1 cellular context compared by ENCODE assay signal in the genomic region with DNA sequence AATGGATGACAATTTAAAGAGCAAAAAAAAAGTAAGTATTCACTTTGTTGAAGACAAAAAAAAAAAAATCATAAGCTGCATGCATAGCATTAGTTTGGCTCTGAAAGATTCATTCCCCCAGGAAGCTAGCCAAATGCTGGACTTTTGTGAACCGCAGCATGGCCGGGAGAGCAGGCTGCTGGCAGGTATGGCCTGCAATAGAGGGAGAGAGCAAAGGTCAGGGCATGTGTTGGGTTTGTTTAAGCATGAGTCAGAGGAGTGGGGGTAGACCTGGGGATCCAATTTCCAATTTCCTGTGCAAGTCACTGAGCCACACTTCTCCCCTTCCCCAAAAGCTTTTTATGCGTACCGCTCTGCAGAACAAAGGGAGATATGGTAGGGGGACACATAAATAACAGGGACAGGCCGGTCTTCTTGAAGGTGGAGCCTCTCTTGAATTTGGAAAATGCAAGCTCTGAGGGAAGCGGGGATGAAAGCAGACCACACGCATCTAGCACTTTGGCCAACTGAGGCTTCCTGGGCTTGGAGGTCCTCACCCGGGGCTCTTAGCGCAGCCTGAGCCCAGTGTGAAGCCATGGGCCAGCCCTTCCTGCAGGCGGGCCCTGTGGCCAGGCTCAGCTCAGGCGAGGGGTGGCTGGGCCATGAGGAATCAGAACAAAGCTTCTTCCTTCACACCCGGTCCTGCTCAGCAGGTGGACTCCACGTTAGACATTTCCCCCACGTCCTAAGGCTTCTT.
TF ChIP-seq lines count a peak whose summit lies in the region.

No MANE protein-coding gene starts in this region.

TF ChIP-seq in K562, 482 proteins besides CTCF, POLR2A, EP300 and RAD21 (continued from another document and continues in another):
- TF ChIP-seq RNF2 (IDR thresholded peaks at IDR 0.05): peak; percentile 92
- peak; percentile 90; the same call in 1 of the 2 replicates for TF ChIP-seq GATAD2A (IDR thresholded peaks at IDR 0.05)
- no peak for TF ChIP-seq ZNF764 (CRISPR knock-in tag; IDR thresholded peaks at IDR 0.05; ENCODE audit: low read depth)
- TF ChIP-seq ZNF431 (CRISPR knock-in tag; IDR thresholded peaks at IDR 0.05): no peak
- peak; percentile 64; the same call in 1 of the 2 replicates for TF ChIP-seq EP400 (IDR thresholded peaks at IDR 0.05)
- no peak for TF ChIP-seq ZFP36 (IDR thresholded peaks at IDR 0.05; ENCODE audit: low read depth, low read length, partially characterized antibody)
- TF ChIP-seq ZNF586 (CRISPR knock-in tag; conservative IDR thresholded peaks at IDR 0.05): no peak
- TF ChIP-seq CBX2 (IDR thresholded peaks at IDR 0.05; ENCODE audit: insufficient read depth, low read length, poor library complexity, severe bottlenecking): no peak
- TF ChIP-seq, protein P1, sequence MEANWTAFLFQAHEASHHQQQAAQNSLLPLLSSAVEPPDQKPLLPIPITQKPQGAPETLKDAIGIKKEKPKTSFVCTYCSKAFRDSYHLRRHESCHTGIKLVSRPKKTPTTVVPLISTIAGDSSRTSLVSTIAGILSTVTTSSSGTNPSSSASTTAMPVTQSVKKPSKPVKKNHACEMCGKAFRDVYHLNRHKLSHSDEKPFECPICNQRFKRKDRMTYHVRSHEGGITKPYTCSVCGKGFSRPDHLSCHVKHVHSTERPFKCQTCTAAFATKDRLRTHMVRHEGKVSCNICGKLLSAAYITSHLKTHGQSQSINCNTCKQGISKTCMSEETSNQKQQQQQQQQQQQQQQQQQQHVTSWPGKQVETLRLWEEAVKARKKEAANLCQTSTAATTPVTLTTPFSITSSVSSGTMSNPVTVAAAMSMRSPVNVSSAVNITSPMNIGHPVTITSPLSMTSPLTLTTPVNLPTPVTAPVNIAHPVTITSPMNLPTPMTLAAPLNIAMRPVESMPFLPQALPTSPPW (CRISPR knock-in tag; IDR thresholded peaks at IDR 0.05): peak; percentile 64; the same call in 1 of the 2 replicates
- no peak for TF ChIP-seq MEF2A (IDR thresholded peaks at IDR 0.05; ENCODE audit: control insufficient read depth, low read depth, low read length)
- TF ChIP-seq, protein P2, sequence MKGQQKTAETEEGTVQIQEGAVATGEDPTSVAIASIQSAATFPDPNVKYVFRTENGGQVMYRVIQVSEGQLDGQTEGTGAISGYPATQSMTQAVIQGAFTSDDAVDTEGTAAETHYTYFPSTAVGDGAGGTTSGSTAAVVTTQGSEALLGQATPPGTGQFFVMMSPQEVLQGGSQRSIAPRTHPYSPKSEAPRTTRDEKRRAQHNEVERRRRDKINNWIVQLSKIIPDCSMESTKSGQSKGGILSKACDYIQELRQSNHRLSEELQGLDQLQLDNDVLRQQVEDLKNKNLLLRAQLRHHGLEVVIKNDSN (CRISPR knock-in tag; IDR thresholded peaks at IDR 0.05): no peak
- TF ChIP-seq ZNF146 (CRISPR knock-in tag; IDR thresholded peaks at IDR 0.05; ENCODE audit: unreplicated experiment): no peak
- no peak for TF ChIP-seq XRCC4 (IDR thresholded peaks at IDR 0.05; ENCODE audit: extremely low read depth, insufficient read depth, insufficient read length)
- TF ChIP-seq BRD4 (IDR thresholded peaks at IDR 0.05): no peak
- no peak for TF ChIP-seq TAF7 (tag; IDR thresholded peaks at IDR 0.05)
- TF ChIP-seq BRCA1 (IDR thresholded peaks at IDR 0.05): no peak
- no peak for TF ChIP-seq BRCA1 (CRISPR knock-in tag; IDR thresholded peaks at IDR 0.05)
- TF ChIP-seq HSF4 (CRISPR knock-in tag; IDR thresholded peaks at IDR 0.05; ENCODE audit: borderline replicate concordance): no peak
- TF ChIP-seq, protein P3, sequence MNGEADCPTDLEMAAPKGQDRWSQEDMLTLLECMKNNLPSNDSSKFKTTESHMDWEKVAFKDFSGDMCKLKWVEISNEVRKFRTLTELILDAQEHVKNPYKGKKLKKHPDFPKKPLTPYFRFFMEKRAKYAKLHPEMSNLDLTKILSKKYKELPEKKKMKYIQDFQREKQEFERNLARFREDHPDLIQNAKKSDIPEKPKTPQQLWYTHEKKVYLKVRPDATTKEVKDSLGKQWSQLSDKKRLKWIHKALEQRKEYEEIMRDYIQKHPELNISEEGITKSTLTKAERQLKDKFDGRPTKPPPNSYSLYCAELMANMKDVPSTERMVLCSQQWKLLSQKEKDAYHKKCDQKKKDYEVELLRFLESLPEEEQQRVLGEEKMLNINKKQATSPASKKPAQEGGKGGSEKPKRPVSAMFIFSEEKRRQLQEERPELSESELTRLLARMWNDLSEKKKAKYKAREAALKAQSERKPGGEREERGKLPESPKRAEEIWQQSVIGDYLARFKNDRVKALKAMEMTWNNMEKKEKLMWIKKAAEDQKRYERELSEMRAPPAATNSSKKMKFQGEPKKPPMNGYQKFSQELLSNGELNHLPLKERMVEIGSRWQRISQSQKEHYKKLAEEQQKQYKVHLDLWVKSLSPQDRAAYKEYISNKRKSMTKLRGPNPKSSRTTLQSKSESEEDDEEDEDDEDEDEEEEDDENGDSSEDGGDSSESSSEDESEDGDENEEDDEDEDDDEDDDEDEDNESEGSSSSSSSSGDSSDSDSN (IDR thresholded peaks at IDR 0.05; ENCODE audit: borderline replicate concordance in 1 of 2, low read depth in 2 of 2, low read length in 2 of 2): peak in 1 of 2 experiments; percentile 72; a peak in 2 of 4 replicates
- no peak for TF ChIP-seq C11orf30 (IDR thresholded peaks at IDR 0.05; ENCODE audit: low read depth)
- TF ChIP-seq TEAD4 (IDR thresholded peaks at IDR 0.05; ENCODE audit: low read length): peak; percentile 66
- no peak for TF ChIP-seq TEAD4 (CRISPR knock-in tag; IDR thresholded peaks at IDR 0.05; ENCODE audit: borderline replicate concordance)
- TF ChIP-seq KLF6 (CRISPR knock-in tag; IDR thresholded peaks at IDR 0.05; ENCODE audit: borderline replicate concordance): no peak
- TF ChIP-seq, protein P4, sequence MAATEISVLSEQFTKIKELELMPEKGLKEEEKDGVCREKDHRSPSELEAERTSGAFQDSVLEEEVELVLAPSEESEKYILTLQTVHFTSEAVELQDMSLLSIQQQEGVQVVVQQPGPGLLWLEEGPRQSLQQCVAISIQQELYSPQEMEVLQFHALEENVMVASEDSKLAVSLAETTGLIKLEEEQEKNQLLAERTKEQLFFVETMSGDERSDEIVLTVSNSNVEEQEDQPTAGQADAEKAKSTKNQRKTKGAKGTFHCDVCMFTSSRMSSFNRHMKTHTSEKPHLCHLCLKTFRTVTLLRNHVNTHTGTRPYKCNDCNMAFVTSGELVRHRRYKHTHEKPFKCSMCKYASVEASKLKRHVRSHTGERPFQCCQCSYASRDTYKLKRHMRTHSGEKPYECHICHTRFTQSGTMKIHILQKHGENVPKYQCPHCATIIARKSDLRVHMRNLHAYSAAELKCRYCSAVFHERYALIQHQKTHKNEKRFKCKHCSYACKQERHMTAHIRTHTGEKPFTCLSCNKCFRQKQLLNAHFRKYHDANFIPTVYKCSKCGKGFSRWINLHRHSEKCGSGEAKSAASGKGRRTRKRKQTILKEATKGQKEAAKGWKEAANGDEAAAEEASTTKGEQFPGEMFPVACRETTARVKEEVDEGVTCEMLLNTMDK (IDR thresholded peaks at IDR 0.05; ENCODE audit: borderline replicate concordance, insufficient read depth, low read depth, low read length, poor library complexity, severe bottlenecking): no peak
- TF ChIP-seq TOE1 (IDR thresholded peaks at IDR 0.05; ENCODE audit: borderline replicate concordance): 0 out of 2 replicates have a peak, but pooled peaks have one; percentile 12
- TF ChIP-seq TOE1 (CRISPR knock-in tag; IDR thresholded peaks at IDR 0.05; ENCODE audit: borderline replicate concordance, low read depth): no peak
- no peak for TF ChIP-seq ZNF274 (IDR thresholded peaks at IDR 0.05; ENCODE audit: borderline replicate concordance, low read depth, low read length)
- TF ChIP-seq RBFOX2 (IDR thresholded peaks at IDR 0.05; ENCODE audit: low read depth, low read length): peak; percentile 55; the same call in 1 of the 2 replicates
- TF ChIP-seq, protein P5, sequence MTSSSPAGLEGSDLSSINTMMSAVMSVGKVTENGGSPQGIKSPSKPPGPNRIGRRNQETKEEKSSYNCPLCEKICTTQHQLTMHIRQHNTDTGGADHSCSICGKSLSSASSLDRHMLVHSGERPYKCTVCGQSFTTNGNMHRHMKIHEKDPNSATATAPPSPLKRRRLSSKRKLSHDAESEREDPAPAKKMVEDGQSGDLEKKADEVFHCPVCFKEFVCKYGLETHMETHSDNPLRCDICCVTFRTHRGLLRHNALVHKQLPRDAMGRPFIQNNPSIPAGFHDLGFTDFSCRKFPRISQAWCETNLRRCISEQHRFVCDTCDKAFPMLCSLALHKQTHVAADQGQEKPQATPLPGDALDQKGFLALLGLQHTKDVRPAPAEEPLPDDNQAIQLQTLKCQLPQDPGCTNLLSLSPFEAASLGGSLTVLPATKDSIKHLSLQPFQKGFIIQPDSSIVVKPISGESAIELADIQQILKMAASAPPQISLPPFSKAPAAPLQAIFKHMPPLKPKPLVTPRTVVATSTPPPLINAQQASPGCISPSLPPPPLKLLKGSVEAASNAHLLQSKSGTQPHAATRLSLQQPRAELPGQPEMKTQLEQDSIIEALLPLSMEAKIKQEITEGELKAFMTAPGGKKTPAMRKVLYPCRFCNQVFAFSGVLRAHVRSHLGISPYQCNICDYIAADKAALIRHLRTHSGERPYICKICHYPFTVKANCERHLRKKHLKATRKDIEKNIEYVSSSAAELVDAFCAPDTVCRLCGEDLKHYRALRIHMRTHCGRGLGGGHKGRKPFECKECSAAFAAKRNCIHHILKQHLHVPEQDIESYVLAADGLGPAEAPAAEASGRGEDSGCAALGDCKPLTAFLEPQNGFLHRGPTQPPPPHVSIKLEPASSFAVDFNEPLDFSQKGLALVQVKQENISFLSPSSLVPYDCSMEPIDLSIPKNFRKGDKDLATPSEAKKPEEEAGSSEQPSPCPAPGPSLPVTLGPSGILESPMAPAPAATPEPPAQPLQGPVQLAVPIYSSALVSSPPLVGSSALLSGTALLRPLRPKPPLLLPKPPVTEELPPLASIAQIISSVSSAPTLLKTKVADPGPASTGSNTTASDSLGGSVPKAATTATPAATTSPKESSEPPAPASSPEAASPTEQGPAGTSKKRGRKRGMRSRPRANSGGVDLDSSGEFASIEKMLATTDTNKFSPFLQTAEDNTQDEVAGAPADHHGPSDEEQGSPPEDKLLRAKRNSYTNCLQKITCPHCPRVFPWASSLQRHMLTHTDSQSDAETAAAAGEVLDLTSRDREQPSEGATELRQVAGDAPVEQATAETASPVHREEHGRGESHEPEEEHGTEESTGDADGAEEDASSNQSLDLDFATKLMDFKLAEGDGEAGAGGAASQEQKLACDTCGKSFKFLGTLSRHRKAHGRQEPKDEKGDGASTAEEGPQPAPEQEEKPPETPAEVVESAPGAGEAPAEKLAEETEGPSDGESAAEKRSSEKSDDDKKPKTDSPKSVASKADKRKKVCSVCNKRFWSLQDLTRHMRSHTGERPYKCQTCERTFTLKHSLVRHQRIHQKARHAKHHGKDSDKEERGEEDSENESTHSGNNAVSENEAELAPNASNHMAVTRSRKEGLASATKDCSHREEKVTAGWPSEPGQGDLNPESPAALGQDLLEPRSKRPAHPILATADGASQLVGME (CRISPR knock-in tag; IDR thresholded peaks at IDR 0.05): no peak
- TF ChIP-seq HDAC1 (IDR thresholded peaks at IDR 0.05): peak in 1 of 2 experiments; percentile 85; a peak in 2 of 4 replicates
- peak; percentile 63 for TF ChIP-seq MTA2 (IDR thresholded peaks at IDR 0.05; ENCODE audit: low read depth)
- no peak for TF ChIP-seq PHTF2 (CRISPR knock-in tag; IDR thresholded peaks at IDR 0.05)
- peak; percentile 63; the same call in 1 of the 2 replicates for TF ChIP-seq CBX5 (IDR thresholded peaks at IDR 0.05; ENCODE audit: borderline replicate concordance, low read depth)
- TF ChIP-seq MCM7 (IDR thresholded peaks at IDR 0.05): no peak
- no peak for TF ChIP-seq ZNF707 (CRISPR knock-in tag; conservative IDR thresholded peaks at IDR 0.05)
- TF ChIP-seq, protein P6, sequence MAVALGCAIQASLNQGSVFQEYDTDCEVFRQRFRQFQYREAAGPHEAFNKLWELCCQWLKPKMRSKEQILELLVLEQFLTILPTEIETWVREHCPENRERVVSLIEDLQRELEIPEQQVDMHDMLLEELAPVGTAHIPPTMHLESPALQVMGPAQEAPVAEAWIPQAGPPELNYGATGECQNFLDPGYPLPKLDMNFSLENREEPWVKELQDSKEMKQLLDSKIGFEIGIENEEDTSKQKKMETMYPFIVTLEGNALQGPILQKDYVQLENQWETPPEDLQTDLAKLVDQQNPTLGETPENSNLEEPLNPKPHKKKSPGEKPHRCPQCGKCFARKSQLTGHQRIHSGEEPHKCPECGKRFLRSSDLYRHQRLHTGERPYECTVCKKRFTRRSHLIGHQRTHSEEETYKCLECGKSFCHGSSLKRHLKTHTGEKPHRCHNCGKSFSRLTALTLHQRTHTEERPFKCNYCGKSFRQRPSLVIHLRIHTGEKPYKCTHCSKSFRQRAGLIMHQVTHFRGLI (CRISPR knock-in tag; IDR thresholded peaks at IDR 0.05): no peak
- no peak for TF ChIP-seq HNRNPUL1 (IDR thresholded peaks at IDR 0.05; ENCODE audit: low read length)
- TF ChIP-seq FOSL1 (tag; conservative IDR thresholded peaks at IDR 0.05): peak; percentile 98
- TF ChIP-seq, protein P7, sequence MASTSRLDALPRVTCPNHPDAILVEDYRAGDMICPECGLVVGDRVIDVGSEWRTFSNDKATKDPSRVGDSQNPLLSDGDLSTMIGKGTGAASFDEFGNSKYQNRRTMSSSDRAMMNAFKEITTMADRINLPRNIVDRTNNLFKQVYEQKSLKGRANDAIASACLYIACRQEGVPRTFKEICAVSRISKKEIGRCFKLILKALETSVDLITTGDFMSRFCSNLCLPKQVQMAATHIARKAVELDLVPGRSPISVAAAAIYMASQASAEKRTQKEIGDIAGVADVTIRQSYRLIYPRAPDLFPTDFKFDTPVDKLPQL (IDR thresholded peaks at IDR 0.05; ENCODE audit: extremely low read depth, insufficient read length): no peak
- TF ChIP-seq MAFG (tag; conservative IDR thresholded peaks at IDR 0.05): no peak
- TF ChIP-seq, protein P8, sequence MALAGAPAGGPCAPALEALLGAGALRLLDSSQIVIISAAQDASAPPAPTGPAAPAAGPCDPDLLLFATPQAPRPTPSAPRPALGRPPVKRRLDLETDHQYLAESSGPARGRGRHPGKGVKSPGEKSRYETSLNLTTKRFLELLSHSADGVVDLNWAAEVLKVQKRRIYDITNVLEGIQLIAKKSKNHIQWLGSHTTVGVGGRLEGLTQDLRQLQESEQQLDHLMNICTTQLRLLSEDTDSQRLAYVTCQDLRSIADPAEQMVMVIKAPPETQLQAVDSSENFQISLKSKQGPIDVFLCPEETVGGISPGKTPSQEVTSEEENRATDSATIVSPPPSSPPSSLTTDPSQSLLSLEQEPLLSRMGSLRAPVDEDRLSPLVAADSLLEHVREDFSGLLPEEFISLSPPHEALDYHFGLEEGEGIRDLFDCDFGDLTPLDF (CRISPR knock-in tag; IDR thresholded peaks at IDR 0.05): no peak
- TF ChIP-seq IRF2 (CRISPR knock-in tag; IDR thresholded peaks at IDR 0.05): no peak
- peak; percentile 28; the same call in 1 of the 2 replicates for TF ChIP-seq STAT5A (IDR thresholded peaks at IDR 0.05; ENCODE audit: borderline replicate concordance, low read length)
- TF ChIP-seq MBD2 (IDR thresholded peaks at IDR 0.05; ENCODE audit: borderline replicate concordance, low read depth): peak; percentile 62; the same call in 1 of the 2 replicates
- no peak for TF ChIP-seq POLR2G (IDR thresholded peaks at IDR 0.05; ENCODE audit: low read depth, low read length)
- TF ChIP-seq GABPA (tag; conservative IDR thresholded peaks at IDR 0.05; ENCODE audit: low read depth): no peak; the same call in 1 of the 2 replicates
- TF ChIP-seq EGR1 (conservative IDR thresholded peaks at IDR 0.05): peak; percentile 65
- TF ChIP-seq ZNF408 (CRISPR knock-in tag; IDR thresholded peaks at IDR 0.05; ENCODE audit: low read depth): no peak
- no peak for TF ChIP-seq CBFB (CRISPR knock-in tag; IDR thresholded peaks at IDR 0.05)
- TF ChIP-seq NR2F6 (CRISPR knock-in tag; IDR thresholded peaks at IDR 0.05): no peak
- TF ChIP-seq CHD4 (IDR thresholded peaks at IDR 0.05; ENCODE audit: insufficient read depth, insufficient replicate concordance, low read depth, low read length, poor library complexity, severe bottlenecking): peak; percentile 9
- TF ChIP-seq GTF2A2 (tag; IDR thresholded peaks at IDR 0.05): no peak
